1 cellular context compared by ENCODE assay signal in the genomic region with DNA sequence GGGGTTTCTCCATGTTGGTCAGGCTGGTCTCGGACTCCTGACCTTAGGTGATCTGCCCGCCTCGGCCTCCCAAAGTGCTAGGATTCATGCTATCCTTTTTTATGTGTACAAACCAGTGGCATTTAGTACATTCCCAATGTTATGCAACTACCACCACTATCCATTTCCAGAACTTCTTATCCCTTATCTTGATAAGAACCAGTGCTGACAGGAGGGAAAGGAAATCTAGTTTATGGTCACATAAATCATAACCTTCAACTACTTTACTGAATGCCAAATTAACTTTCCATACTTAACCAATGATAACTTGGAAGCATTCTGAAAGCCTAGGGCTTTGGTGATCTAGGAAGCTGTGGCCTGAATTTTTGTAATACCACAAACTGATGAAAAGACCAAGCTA.
TF ChIP-seq lines count a peak whose summit lies in the region.

No MANE protein-coding gene starts in this region.

TF ChIP-seq in SK-N-SH, 30 proteins besides CTCF, POLR2A, EP300 and RAD21 (continued from another document):
- peak; percentile 45; the same call in 1 of the 2 replicates for TF ChIP-seq NFIC (IDR thresholded peaks at IDR 0.05; ENCODE audit: borderline replicate concordance)
